Comparison of ENCODE assay signal across 11 cellular contexts in the genomic region with DNA sequence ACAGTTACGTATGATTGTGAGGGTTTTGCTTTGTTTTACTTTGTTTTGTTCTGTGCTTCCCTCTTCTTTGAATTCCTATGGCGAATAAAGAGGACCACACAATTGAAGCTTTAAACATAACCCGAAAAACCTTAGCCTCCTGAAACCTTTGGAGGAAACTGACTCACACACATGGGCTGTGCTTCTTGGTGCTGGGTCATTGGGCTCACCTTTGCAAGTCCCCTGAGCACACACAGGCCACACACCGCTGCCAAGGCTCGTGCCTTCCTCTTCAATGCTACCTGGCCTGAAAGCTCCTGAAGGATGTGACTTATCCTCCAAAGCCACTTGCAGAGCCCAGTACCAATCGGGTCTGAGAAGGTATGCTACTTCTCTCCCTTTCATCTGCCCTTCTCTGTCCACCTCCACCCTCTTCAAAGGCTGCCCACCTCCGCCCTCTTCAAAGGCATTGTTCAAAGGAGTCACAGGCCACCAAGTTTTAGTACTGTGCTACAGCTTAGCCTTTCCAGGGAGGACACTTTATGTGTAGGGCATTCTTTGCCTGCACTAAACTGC.
DNase-seq lines count a peak whose midpoint lies in the region; FAIRE-seq and TF ChIP-seq lines count a peak whose summit lies in the region.
"Had no signal": no experiment of that assay in that cellular context is flagged by ENCODE, and none has a peak within 500 bp of the region (broad histone marks: within the 10 kb centered on the region; RNA-seq: fewer than 3 reads in every experiment).

No MANE protein-coding gene starts in this region.

- H2AFZ ChIP-seq in OCI-LY1 (ENCODE audit: low read length) (no peak overlapping the region), fibroblast of lung (ENCODE audit: low read length) (no peak overlapping the region)

- intact Hi-C loops in sigmoid colon (cut with DNase I) = loop anchor here (5.0 to 10.0 kb wide), 4 partner anchors 82 to 1080 kb away; no protein-coding TSS in a partner anchor

- no peak overlapping the region for H3K4me3 ChIP-seq in OCI-LY1 (ENCODE audit: low read depth, low read length, poor library complexity, severe bottlenecking)
- H3K4me3 ChIP-seq in fibroblast of lung (replicated peaks in 1 of 4; ENCODE audit: control extremely low read depth in 1 of 4, insufficient read depth in 1 of 4, low read depth in 3 of 4, low read length in 4 of 4) = no peak overlapping the region
- H3K4me3 ChIP-seq in sigmoid colon = no peak overlapping the region
- H3K4me3 ChIP-seq: prostate gland had no signal

- in situ Hi-C loops in GM13976 (cut with MboI; ENCODE audit: low sequenced_read_pairs, unreplicated experiment) = no loop called here

- 84 to 96% methylated on average over 7 of the region's 7 CpGs for whole genome bisulfite sequencing in sigmoid colon, 2 donors

- H3K4me1 ChIP-seq in OCI-LY1 (ENCODE audit: insufficient read depth, low read length, severe bottlenecking) = peaks cover 56% of the 10 kb centered on the region
- peaks cover 27% of the 10 kb centered on the region for H3K4me1 ChIP-seq in fibroblast of lung (ENCODE audit: control insufficient read depth, extremely low read depth, insufficient read depth, low read length)
- H3K4me1 ChIP-seq in sigmoid colon = peaks cover 0 to 55% (median 45%) of the 10 kb centered on the region in 4 donors

- POLR2A ChIA-PET in GM10248 (lab: Yijun Ruan, JAX) = interaction anchor here (0.6 kb wide), 1 partner anchor 140 kb away, joined by 3 read pairs; no protein-coding TSS in a partner anchor

- H3K79me2 ChIP-seq in OCI-LY1 (ENCODE audit: insufficient read depth, low read length) (no peaks in the 10 kb centered on the region), fibroblast of lung (ENCODE audit: control insufficient read depth, insufficient read depth, low read length) (no peaks in the 10 kb centered on the region)

- H3K36me3 ChIP-seq in OCI-LY1 (ENCODE audit: insufficient read depth, low read length) (peaks cover 13% of the 10 kb centered on the region), fibroblast of lung (ENCODE audit: control insufficient read depth, insufficient read depth, low read length) (no peaks in the 10 kb centered on the region), sigmoid colon (no peaks in the 10 kb centered on the region)
- H3K36me3 ChIP-seq: prostate gland had no signal

- peak overlapping the region; percentile 70 for H3K9ac ChIP-seq in OCI-LY1 (ENCODE audit: low read length)
- no peak overlapping the region for H3K9ac ChIP-seq in fibroblast of lung (ENCODE audit: insufficient read depth, low read length)

- DNase-seq in GM12892 (ENCODE audit: insufficient read length) (no peak), fibroblast of lung (ENCODE audit: low read depth in 2 of 2) (no peak), sigmoid colon (no peak), NCI-H146 (lab: John Stamatoyannopoulos, UW) (no peak), GM10248 (ENCODE audit: extremely low spot score) (no peak), GM13976 (ENCODE audit: low spot score) (no peak)
- no peak for DNase-seq in stimulated activated CD4-positive, alpha-beta T cell treated with anti-CD3 and anti-CD28 coated beads, Interleukin-2, amount 100 ng/mL, for 48 hours
- DNase-seq: NCI-H2029 had no signal

- no peak for TF ChIP-seq POLR2A in GM12892 (IDR thresholded peaks at IDR 0.05; ENCODE audit: low read depth, low read length)
- no peak for TF ChIP-seq POLR2A in sigmoid colon (IDR thresholded peaks at IDR 0.05)

- H3K4me2 ChIP-seq in OCI-LY1 (ENCODE audit: low read length) = peak overlapping the region; percentile 77; the same call in 1 of the 2 replicates
- H3K4me2 ChIP-seq in fibroblast of lung (ENCODE audit: extremely low read depth, insufficient read depth, low read length) = no peak overlapping the region

- no peaks in the 10 kb centered on the region for H3K27me3 ChIP-seq in OCI-LY1 (ENCODE audit: insufficient read depth, low read length)
- no peaks in the 10 kb centered on the region for H3K27me3 ChIP-seq in fibroblast of lung (ENCODE audit: control insufficient read depth, insufficient read depth, low read length)
- H3K27me3 ChIP-seq in sigmoid colon = no peaks in the 10 kb centered on the region

- H4K20me1 ChIP-seq in OCI-LY1 (ENCODE audit: insufficient read depth, low read length) (no peaks in the 10 kb centered on the region), fibroblast of lung (ENCODE audit: control insufficient read depth, extremely low read depth, insufficient read depth, low read length) (no peaks in the 10 kb centered on the region)

- 0 out of 2 replicates have a peak, but pooled peaks cover 5% of the 10 kb centered on the region for H3K9me3 ChIP-seq in OCI-LY1 (ENCODE audit: low read length)
- H3K9me3 ChIP-seq in fibroblast of lung (ENCODE audit: control insufficient read depth, insufficient read depth, low read depth, low read length) = no peaks in the 10 kb centered on the region
- H3K9me3 ChIP-seq in sigmoid colon = no peaks in the 10 kb centered on the region
- H3K9me3 ChIP-seq: prostate gland had no signal

- H3F3A ChIP-seq in OCI-LY1 (ENCODE audit: insufficient read depth, low read length) = 0 out of 2 replicates have a peak, but pooled peaks cover 3% of the 10 kb centered on the region

- no peaks in the 10 kb centered on the region for H3K9me2 ChIP-seq in OCI-LY1 (ENCODE audit: low read depth, low read length)

- H3K27ac ChIP-seq in OCI-LY1 (ENCODE audit: low read depth, low read length, poor library complexity, severe bottlenecking) (peak overlapping the region; percentile 98), fibroblast of lung (ENCODE audit: insufficient read depth, low read length) (peak overlapping the region; percentile 99), sigmoid colon (peak overlapping the region; percentile 87 to 95 (median 90))
- H3K27ac ChIP-seq: VCaP had no signal

- TF ChIP-seq CTCF in OCI-LY1 (IDR thresholded peaks at IDR 0.05; ENCODE audit: low read length) = no peak
- no peak for TF ChIP-seq CTCF in fibroblast of lung (conservative IDR thresholded peaks at IDR 0.05 in 1 of 2, IDR thresholded peaks at IDR 0.05 in 1 of 2; ENCODE audit: low read depth in 1 of 2, low read length in 2 of 2)
- TF ChIP-seq CTCF in sigmoid colon (IDR thresholded peaks at IDR 0.05) = no peak
- TF ChIP-seq CTCF in GM10248 (IDR thresholded peaks at IDR 0.05; ENCODE audit: control extremely low read depth, extremely low read depth, low read depth, missing control alignments) = no peak
- TF ChIP-seq CTCF in GM13976 (IDR thresholded peaks at IDR 0.05; ENCODE audit: borderline replicate concordance, control extremely low read depth, extremely low read depth, insufficient read depth, missing control alignments) = no peak

- CTCF ChIA-PET in GM10248 (lab: Yijun Ruan, JAX) = interaction anchor here (0.8 to 2.0 kb wide), 4 partner anchors 12 to 30 kb away, joined by 3 to 7 read pairs (median 3); no protein-coding TSS in a partner anchor

- FAIRE-seq in GM12892 (lab: Jason Lieb, UNC) = peak; percentile 50

- TF ChIP-seq EP300 in sigmoid colon (IDR thresholded peaks at IDR 0.05) = no peak
